ENCODE assay signal across 1 cellular context in genomic region chr2:96760036-96760985, GRCh38.
TF ChIP-seq lines count a peak whose summit lies in the region.

Gene CNNM4 (plus strand): TSS chr2:96760902. CDS start chr2:96761000, 98 bp downstream.

TF ChIP-seq in HepG2, 621 proteins besides CTCF, POLR2A, EP300 and RAD21 (continued from another document and continues in another):
- TF ChIP-seq NR2F2 (IDR thresholded peaks at IDR 0.05; ENCODE audit: borderline replicate concordance, low read depth), result no peak
- 0 out of 2 replicates have a peak, but pooled peaks have one; percentile 70 for TF ChIP-seq STAT5B (CRISPR knock-in tag; IDR thresholded peaks at IDR 0.05)
- no peak for TF ChIP-seq MIER3 (CRISPR knock-in tag; IDR thresholded peaks at IDR 0.05; ENCODE audit: borderline replicate concordance)
- peak; percentile 82; the same call in 2 of the 3 replicates for TF ChIP-seq MXI1 (IDR thresholded peaks at IDR 0.05; ENCODE audit: borderline replicate concordance, low read depth, low read length)
- no peak for TF ChIP-seq ZFP1 (CRISPR knock-in tag; IDR thresholded peaks at IDR 0.05)
- TF ChIP-seq, protein P1, sequence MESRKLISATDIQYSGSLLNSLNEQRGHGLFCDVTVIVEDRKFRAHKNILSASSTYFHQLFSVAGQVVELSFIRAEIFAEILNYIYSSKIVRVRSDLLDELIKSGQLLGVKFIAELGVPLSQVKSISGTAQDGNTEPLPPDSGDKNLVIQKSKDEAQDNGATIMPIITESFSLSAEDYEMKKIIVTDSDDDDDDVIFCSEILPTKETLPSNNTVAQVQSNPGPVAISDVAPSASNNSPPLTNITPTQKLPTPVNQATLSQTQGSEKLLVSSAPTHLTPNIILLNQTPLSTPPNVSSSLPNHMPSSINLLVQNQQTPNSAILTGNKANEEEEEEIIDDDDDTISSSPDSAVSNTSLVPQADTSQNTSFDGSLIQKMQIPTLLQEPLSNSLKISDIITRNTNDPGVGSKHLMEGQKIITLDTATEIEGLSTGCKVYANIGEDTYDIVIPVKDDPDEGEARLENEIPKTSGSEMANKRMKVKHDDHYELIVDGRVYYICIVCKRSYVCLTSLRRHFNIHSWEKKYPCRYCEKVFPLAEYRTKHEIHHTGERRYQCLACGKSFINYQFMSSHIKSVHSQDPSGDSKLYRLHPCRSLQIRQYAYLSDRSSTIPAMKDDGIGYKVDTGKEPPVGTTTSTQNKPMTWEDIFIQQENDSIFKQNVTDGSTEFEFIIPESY (CRISPR knock-in tag; IDR thresholded peaks at IDR 0.05), result no peak; the same call in 1 of the 2 replicates
- TF ChIP-seq, protein P2, sequence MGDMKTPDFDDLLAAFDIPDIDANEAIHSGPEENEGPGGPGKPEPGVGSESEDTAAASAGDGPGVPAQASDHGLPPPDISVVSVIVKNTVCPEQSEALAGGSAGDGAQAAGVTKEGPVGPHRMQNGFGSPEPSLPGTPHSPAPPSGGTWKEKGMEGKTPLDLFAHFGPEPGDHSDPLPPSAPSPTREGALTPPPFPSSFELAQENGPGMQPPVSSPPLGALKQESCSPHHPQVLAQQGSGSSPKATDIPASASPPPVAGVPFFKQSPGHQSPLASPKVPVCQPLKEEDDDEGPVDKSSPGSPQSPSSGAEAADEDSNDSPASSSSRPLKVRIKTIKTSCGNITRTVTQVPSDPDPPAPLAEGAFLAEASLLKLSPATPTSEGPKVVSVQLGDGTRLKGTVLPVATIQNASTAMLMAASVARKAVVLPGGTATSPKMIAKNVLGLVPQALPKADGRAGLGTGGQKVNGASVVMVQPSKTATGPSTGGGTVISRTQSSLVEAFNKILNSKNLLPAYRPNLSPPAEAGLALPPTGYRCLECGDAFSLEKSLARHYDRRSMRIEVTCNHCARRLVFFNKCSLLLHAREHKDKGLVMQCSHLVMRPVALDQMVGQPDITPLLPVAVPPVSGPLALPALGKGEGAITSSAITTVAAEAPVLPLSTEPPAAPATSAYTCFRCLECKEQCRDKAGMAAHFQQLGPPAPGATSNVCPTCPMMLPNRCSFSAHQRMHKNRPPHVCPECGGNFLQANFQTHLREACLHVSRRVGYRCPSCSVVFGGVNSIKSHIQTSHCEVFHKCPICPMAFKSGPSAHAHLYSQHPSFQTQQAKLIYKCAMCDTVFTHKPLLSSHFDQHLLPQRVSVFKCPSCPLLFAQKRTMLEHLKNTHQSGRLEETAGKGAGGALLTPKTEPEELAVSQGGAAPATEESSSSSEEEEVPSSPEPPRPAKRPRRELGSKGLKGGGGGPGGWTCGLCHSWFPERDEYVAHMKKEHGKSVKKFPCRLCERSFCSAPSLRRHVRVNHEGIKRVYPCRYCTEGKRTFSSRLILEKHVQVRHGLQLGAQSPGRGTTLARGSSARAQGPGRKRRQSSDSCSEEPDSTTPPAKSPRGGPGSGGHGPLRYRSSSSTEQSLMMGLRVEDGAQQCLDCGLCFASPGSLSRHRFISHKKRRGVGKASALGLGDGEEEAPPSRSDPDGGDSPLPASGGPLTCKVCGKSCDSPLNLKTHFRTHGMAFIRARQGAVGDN (CRISPR knock-in tag; IDR thresholded peaks at IDR 0.05), result peak; percentile 77
- TF ChIP-seq, protein P3, sequence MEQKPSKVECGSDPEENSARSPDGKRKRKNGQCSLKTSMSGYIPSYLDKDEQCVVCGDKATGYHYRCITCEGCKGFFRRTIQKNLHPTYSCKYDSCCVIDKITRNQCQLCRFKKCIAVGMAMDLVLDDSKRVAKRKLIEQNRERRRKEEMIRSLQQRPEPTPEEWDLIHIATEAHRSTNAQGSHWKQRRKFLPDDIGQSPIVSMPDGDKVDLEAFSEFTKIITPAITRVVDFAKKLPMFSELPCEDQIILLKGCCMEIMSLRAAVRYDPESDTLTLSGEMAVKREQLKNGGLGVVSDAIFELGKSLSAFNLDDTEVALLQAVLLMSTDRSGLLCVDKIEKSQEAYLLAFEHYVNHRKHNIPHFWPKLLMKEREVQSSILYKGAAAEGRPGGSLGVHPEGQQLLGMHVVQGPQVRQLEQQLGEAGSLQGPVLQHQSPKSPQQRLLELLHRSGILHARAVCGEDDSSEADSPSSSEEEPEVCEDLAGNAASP (CRISPR knock-in tag; IDR thresholded peaks at IDR 0.05; ENCODE audit: borderline replicate concordance), result no peak; the same call in 1 of the 2 replicates
- TF ChIP-seq SRSF4 (IDR thresholded peaks at IDR 0.05; ENCODE audit: low read depth, low read length, poor library complexity, severe bottlenecking), result no peak
- TF ChIP-seq ZSCAN12 (CRISPR knock-in tag; IDR thresholded peaks at IDR 0.05), result no peak
- TF ChIP-seq TOPORS (CRISPR knock-in tag; IDR thresholded peaks at IDR 0.05), result no peak
- no peak for TF ChIP-seq PHB2 (IDR thresholded peaks at IDR 0.05; ENCODE audit: partially characterized antibody)
- TF ChIP-seq SALL2 (CRISPR knock-in tag; IDR thresholded peaks at IDR 0.05), result no peak
- no peak for TF ChIP-seq EEA1 (CRISPR knock-in tag; IDR thresholded peaks at IDR 0.05; ENCODE audit: borderline replicate concordance)
- TF ChIP-seq FOXO1 (CRISPR knock-in tag; IDR thresholded peaks at IDR 0.05), result peak; percentile 29; the same call in 1 of the 2 replicates
- TF ChIP-seq FOSL2 (CRISPR knock-in tag; IDR thresholded peaks at IDR 0.05), result no peak
- peak; percentile 49; the same call in 1 of the 2 replicates for TF ChIP-seq RXRB (CRISPR knock-in tag; IDR thresholded peaks at IDR 0.05; ENCODE audit: borderline replicate concordance)
- no peak for TF ChIP-seq FOXA1 (IDR thresholded peaks at IDR 0.05)
- no peak for TF ChIP-seq FOXA1 (CRISPR knock-in tag; IDR thresholded peaks at IDR 0.05)
- peak; percentile 61; the same call in 1 of the 2 replicates for TF ChIP-seq MIER2 (CRISPR knock-in tag; IDR thresholded peaks at IDR 0.05)
- TF ChIP-seq ZMYM4 (CRISPR knock-in tag; IDR thresholded peaks at IDR 0.05), result peak; percentile 43
- TF ChIP-seq RBFOX2 (IDR thresholded peaks at IDR 0.05; ENCODE audit: low read depth, low read length), result peak; percentile 50
- TF ChIP-seq HES4 (CRISPR knock-in tag; IDR thresholded peaks at IDR 0.05; ENCODE audit: borderline replicate concordance), result no peak
- TF ChIP-seq ZNF784 (CRISPR knock-in tag; IDR thresholded peaks at IDR 0.05; ENCODE audit: borderline replicate concordance), result no peak
- TF ChIP-seq ZNF543 (CRISPR knock-in tag; IDR thresholded peaks at IDR 0.05), result 0 out of 2 replicates have a peak, but pooled peaks have one; percentile 2
- TF ChIP-seq ZNF101 (CRISPR knock-in tag; IDR thresholded peaks at IDR 0.05; ENCODE audit: borderline replicate concordance, low read depth), result no peak
- no peak for TF ChIP-seq NFE2L2 (IDR thresholded peaks at IDR 0.05; ENCODE audit: low read length)
- TF ChIP-seq ZFP41 (CRISPR knock-in tag; IDR thresholded peaks at IDR 0.05; ENCODE audit: borderline replicate concordance), result no peak
- no peak for TF ChIP-seq ZBTB38 (CRISPR knock-in tag; IDR thresholded peaks at IDR 0.05)
- no peak for TF ChIP-seq ZNF776 (CRISPR knock-in tag; IDR thresholded peaks at IDR 0.05)
- TF ChIP-seq ZNF230 (CRISPR knock-in tag; IDR thresholded peaks at IDR 0.05), result no peak
- TF ChIP-seq THAP11 (CRISPR knock-in tag; IDR thresholded peaks at IDR 0.05), result peak; percentile 77
- TF ChIP-seq MZF1 (CRISPR knock-in tag; IDR thresholded peaks at IDR 0.05; ENCODE audit: borderline replicate concordance), result no peak
- TF ChIP-seq, protein P4, sequence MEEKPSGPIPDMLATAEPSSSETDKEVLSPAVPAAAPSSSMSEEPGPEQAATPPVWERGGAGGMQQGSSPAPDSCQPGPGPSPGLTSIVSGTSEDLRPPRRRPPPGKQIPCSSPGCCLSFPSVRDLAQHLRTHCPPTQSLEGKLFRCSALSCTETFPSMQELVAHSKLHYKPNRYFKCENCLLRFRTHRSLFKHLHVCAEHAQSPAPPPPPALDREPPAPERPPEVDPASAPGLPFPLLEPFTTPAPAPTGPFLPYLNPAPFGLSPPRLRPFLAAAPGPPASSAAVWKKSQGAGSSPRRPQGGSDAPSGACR (CRISPR knock-in tag; IDR thresholded peaks at IDR 0.05), result no peak
- TF ChIP-seq MTF1 (CRISPR knock-in tag; IDR thresholded peaks at IDR 0.05), result no peak
- TF ChIP-seq ZNF280B (CRISPR knock-in tag; IDR thresholded peaks at IDR 0.05; ENCODE audit: borderline replicate concordance), result no peak; the same call in 1 of the 2 replicates
- no peak for TF ChIP-seq TEAD2 (CRISPR knock-in tag; IDR thresholded peaks at IDR 0.05)
- TF ChIP-seq RBM39 (IDR thresholded peaks at IDR 0.05; ENCODE audit: low read depth, low read length, poor library complexity, severe bottlenecking), result peak; percentile 51
- peak; percentile 57; the same call in 1 of the 2 replicates for TF ChIP-seq RFX3 (CRISPR knock-in tag; IDR thresholded peaks at IDR 0.05)
- no peak for TF ChIP-seq ATF5 (CRISPR knock-in tag; IDR thresholded peaks at IDR 0.05; ENCODE audit: low read depth)
- TF ChIP-seq ZNF775 (CRISPR knock-in tag; IDR thresholded peaks at IDR 0.05; ENCODE audit: borderline replicate concordance), result no peak
- TF ChIP-seq ZNF674 (CRISPR knock-in tag; IDR thresholded peaks at IDR 0.05; ENCODE audit: low read depth), result peak; percentile 50; the same call in 1 of the 2 replicates
- TF ChIP-seq, protein P5, sequence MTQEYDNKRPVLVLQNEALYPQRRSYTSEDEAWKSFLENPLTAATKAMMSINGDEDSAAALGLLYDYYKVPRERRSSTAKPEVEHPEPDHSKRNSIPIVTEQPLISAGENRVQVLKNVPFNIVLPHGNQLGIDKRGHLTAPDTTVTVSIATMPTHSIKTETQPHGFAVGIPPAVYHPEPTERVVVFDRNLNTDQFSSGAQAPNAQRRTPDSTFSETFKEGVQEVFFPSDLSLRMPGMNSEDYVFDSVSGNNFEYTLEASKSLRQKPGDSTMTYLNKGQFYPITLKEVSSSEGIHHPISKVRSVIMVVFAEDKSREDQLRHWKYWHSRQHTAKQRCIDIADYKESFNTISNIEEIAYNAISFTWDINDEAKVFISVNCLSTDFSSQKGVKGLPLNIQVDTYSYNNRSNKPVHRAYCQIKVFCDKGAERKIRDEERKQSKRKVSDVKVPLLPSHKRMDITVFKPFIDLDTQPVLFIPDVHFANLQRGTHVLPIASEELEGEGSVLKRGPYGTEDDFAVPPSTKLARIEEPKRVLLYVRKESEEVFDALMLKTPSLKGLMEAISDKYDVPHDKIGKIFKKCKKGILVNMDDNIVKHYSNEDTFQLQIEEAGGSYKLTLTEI (CRISPR knock-in tag; conservative IDR thresholded peaks at IDR 0.05), result no peak
- TF ChIP-seq KLF16 (CRISPR knock-in tag; IDR thresholded peaks at IDR 0.05), result peak in 1 of 2 experiments; percentile 50; a peak in 1 of 4 replicates
- no peak for TF ChIP-seq PRPF4 (IDR thresholded peaks at IDR 0.05; ENCODE audit: low read depth, low read length, poor library complexity, severe bottlenecking)
- TF ChIP-seq NONO (IDR thresholded peaks at IDR 0.05), result no peak
- no peak for TF ChIP-seq NONO (CRISPR knock-in tag; conservative IDR thresholded peaks at IDR 0.05)
- TF ChIP-seq, protein P6, sequence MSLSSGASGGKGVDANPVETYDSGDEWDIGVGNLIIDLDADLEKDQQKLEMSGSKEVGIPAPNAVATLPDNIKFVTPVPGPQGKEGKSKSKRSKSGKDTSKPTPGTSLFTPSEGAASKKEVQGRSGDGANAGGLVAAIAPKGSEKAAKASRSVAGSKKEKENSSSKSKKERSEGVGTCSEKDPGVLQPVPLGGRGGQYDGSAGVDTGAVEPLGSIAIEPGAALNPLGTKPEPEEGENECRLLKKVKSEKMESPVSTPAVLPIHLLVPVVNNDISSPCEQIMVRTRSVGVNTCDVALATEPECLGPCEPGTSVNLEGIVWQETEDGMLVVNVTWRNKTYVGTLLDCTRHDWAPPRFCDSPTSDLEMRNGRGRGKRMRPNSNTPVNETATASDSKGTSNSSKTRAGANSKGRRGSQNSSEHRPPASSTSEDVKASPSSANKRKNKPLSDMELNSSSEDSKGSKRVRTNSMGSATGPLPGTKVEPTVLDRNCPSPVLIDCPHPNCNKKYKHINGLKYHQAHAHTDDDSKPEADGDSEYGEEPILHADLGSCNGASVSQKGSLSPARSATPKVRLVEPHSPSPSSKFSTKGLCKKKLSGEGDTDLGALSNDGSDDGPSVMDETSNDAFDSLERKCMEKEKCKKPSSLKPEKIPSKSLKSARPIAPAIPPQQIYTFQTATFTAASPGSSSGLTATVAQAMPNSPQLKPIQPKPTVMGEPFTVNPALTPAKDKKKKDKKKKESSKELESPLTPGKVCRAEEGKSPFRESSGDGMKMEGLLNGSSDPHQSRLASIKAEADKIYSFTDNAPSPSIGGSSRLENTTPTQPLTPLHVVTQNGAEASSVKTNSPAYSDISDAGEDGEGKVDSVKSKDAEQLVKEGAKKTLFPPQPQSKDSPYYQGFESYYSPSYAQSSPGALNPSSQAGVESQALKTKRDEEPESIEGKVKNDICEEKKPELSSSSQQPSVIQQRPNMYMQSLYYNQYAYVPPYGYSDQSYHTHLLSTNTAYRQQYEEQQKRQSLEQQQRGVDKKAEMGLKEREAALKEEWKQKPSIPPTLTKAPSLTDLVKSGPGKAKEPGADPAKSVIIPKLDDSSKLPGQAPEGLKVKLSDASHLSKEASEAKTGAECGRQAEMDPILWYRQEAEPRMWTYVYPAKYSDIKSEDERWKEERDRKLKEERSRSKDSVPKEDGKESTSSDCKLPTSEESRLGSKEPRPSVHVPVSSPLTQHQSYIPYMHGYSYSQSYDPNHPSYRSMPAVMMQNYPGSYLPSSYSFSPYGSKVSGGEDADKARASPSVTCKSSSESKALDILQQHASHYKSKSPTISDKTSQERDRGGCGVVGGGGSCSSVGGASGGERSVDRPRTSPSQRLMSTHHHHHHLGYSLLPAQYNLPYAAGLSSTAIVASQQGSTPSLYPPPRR (CRISPR knock-in tag; IDR thresholded peaks at IDR 0.05; ENCODE audit: borderline replicate concordance), result no peak
